In the genomic region with DNA sequence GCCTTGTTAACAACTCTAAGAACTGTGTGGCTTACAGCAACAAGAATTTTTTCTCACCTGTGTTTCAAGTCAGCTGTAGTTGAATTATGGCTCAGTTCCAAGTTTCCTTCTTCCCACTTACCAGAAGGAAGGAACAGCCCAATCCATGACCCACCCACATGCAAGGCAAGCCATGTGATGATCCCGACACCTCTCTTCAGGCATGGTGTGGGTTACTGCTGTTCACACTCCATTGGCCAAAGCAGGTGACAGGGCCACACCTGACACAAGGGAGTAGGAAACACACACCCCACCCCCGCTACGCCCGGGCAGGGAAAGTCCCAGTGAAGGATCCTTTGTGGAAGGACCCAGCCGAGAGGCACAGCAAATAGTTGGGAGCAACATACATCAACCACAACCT, we compare ENCODE assay signal across 1 cellular context.
TF ChIP-seq lines count a peak whose summit lies in the region.

No MANE protein-coding gene starts in this region.

TF ChIP-seq in IMR-90, 13 proteins besides CTCF, POLR2A, EP300 and RAD21:
- TF ChIP-seq RCOR1 (IDR thresholded peaks at IDR 0.05; ENCODE audit: insufficient replicate concordance, low read length) (no peak), MXI1 (IDR thresholded peaks at IDR 0.05; ENCODE audit: borderline replicate concordance, low read depth, low read length) (no peak), MAFK (IDR thresholded peaks at IDR 0.05; ENCODE audit: low read depth, low read length) (no peak), SMC3 (IDR thresholded peaks at IDR 0.05; ENCODE audit: low read depth, low read length) (no peak), CEBPB (IDR thresholded peaks at IDR 0.05; ENCODE audit: low read depth, low read length) (no peak), FOS (IDR thresholded peaks at IDR 0.05; ENCODE audit: low read depth, low read length) (no peak), BHLHE40 (IDR thresholded peaks at IDR 0.05; ENCODE audit: low read depth, low read length) (no peak), RFX5 (IDR thresholded peaks at IDR 0.05; ENCODE audit: low read depth, low read length) (no peak), USF2 (IDR thresholded peaks at IDR 0.05; ENCODE audit: low read depth, low read length) (no peak), CHD1 (IDR thresholded peaks at IDR 0.05; ENCODE audit: low read depth, low read length) (no peak), MAZ (IDR thresholded peaks at IDR 0.05; ENCODE audit: borderline replicate concordance, low read depth, low read length) (no peak), NFE2L2 (IDR thresholded peaks at IDR 0.05; ENCODE audit: low read depth, low read length) (no peak)
- TF ChIP-seq, protein P1, sequence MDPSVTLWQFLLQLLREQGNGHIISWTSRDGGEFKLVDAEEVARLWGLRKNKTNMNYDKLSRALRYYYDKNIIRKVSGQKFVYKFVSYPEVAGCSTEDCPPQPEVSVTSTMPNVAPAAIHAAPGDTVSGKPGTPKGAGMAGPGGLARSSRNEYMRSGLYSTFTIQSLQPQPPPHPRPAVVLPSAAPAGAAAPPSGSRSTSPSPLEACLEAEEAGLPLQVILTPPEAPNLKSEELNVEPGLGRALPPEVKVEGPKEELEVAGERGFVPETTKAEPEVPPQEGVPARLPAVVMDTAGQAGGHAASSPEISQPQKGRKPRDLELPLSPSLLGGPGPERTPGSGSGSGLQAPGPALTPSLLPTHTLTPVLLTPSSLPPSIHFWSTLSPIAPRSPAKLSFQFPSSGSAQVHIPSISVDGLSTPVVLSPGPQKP (IDR thresholded peaks at IDR 0.05; ENCODE audit: borderline replicate concordance, low read depth, low read length): no peak
TF ChIP-seq in IMR-90: peak in this region for 0.
